In the genomic region with DNA sequence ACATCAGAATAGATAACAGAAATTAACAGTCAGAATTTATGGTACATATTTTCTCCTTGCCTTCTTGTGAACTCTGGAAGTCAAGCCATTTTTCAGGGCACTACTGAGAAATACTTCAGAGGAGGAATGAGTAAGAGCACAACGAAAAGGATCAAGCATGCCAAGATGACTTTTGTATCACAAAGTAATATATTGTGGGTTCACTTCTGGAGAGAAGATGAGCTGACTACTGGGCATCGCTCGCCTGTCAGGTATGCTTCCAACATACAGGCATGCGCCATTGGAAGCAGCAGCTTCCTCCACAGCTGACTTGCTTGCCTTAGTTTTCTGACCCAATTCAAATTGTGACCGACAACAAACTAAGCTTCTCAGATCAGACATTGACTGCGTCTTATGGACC, we compare ENCODE assay signal across 24 cellular contexts.
DNase-seq lines count a peak whose midpoint lies in the region; TF ChIP-seq lines count a peak whose summit lies in the region.
"Had no signal": no experiment of that assay in that cellular context is flagged by ENCODE, and none has a peak within 500 bp of the region (broad histone marks: within the 10 kb centered on the region; RNA-seq: fewer than 3 reads in every experiment).

No MANE protein-coding gene starts in this region.

- POLR2A ChIA-PET in RWPE1 (lab: Yijun Ruan, JAX; ENCODE audit: low non-redundant PET) = no interaction called here

- no peak for TF ChIP-seq CTCF in RWPE1 (conservative IDR thresholded peaks at IDR 0.05; ENCODE audit: low read depth)
- TF ChIP-seq CTCF in fibroblast of mammary gland (conservative IDR thresholded peaks at IDR 0.05; ENCODE audit: control insufficient read depth, insufficient read depth, low read depth, low read length) = no peak
- TF ChIP-seq CTCF in GM10266 (IDR thresholded peaks at IDR 0.05; ENCODE audit: control insufficient read depth, insufficient read depth, low read depth, missing control alignments) = no peak
- no peak for TF ChIP-seq CTCF in colonic mucosa (IDR thresholded peaks at IDR 0.05)

- DNase-seq in A172 (ENCODE audit: low spot score) (peak; percentile 51), GM04504 (ENCODE audit: low read depth) (peak; percentile 28), RWPE1 (ENCODE audit: low spot score) (peak; percentile 10), fibroblast of mammary gland (ENCODE audit: low read depth) (peak; percentile 38), NCI-H1092 (lab: John Stamatoyannopoulos, UW) (no peak), GM10266 (ENCODE audit: extremely low spot score) (no peak), colonic mucosa (no peak), DMS114 treated with DMSO at 0.1 percent for 48 hours (lab: John Stamatoyannopoulos, UW; ENCODE audit: unreplicated experiment) (no peak)
- DNase-seq: 8988T; activated CD4-positive, alpha-beta T cell treated with anti-CD3 and anti-CD28 coated beads for 1 hour; activated CD8-positive, alpha-beta T cell treated with anti-CD3 and anti-CD28 coated beads, Interleukin-2, amount 10 ng/mL, durations not matched to agents 7 days and 5 days; activated effector memory CD4-positive, alpha-beta T cell treated with Interleukin-2 at 50 U/mL for 16 hours; activated T-cell treated with anti-CD3 and anti-CD28 coated beads for 4 hours; Caco-2; DMS79 treated with DMSO at 0.1 percent for 48 hours; effector CD8-positive, alpha-beta T cell; immature natural killer cell; NCI-H187; NCI-H2171 treated with DMSO at 0.1 percent for 48 hours; NCI-H524 treated with DMSO at 0.1 percent for 48 hours; NK-92 treated with Interleukin-12 subunit alpha and Interleukin-12 subunit beta, amount 100 ng/mL, for 24 hours; right cardiac atrium had no signal

- H3K4me3 ChIP-seq in fibroblast of mammary gland (ENCODE audit: control insufficient read depth, low read depth, low read length) = no peak overlapping the region
- H3K4me3 ChIP-seq in colonic mucosa = no peak overlapping the region
- H3K4me3 ChIP-seq: tibial nerve had no signal

- no peaks in the 10 kb centered on the region for H3K4me1 ChIP-seq in colonic mucosa

- no peaks in the 10 kb centered on the region for H3K36me3 ChIP-seq in colonic mucosa
- H3K36me3 ChIP-seq: tibial nerve had no signal

- CTCF ChIA-PET in RWPE1 (lab: Yijun Ruan, JAX) = interaction anchor here (0.8 kb wide), 1 partner anchor 834 kb away, joined by 4 read pairs; no protein-coding TSS in a partner anchor

- intact Hi-C loops in colonic mucosa (cut with DNase I) = no loop called here

- no peaks in the 10 kb centered on the region for H3K27me3 ChIP-seq in colonic mucosa
- H3K27me3 ChIP-seq: tibial nerve had no signal

- H3K9ac ChIP-seq in colonic mucosa (ENCODE audit: low read depth in 2 of 2, low read length in 2 of 2) = no peak overlapping the region
- H3K9ac ChIP-seq: KMS-11 had no signal

- peak overlapping the region; percentile 57 for H3K27ac ChIP-seq in RWPE1
- H3K27ac ChIP-seq in colonic mucosa = no peak overlapping the region
- H3K27ac ChIP-seq: KMS-11 had no signal

- H3K9me3 ChIP-seq in colonic mucosa = no peaks in the 10 kb centered on the region
- H3K9me3 ChIP-seq: Caco-2, tibial nerve had no signal

Comparison
In these comparisons a context has a peak if more than half of its experiments do, and no peak if none do; other contexts are left out.
1. DNase-seq: peak in A172 (single experiment), GM04504 (single experiment), RWPE1 (single experiment) and fibroblast of mammary gland (single experiment); none in NCI-H1092 (single experiment), GM10266 (single experiment), colonic mucosa (single experiment) and DMS114 treated with DMSO at 0.1 percent for 48 hours (single experiment).